In the genomic region with DNA sequence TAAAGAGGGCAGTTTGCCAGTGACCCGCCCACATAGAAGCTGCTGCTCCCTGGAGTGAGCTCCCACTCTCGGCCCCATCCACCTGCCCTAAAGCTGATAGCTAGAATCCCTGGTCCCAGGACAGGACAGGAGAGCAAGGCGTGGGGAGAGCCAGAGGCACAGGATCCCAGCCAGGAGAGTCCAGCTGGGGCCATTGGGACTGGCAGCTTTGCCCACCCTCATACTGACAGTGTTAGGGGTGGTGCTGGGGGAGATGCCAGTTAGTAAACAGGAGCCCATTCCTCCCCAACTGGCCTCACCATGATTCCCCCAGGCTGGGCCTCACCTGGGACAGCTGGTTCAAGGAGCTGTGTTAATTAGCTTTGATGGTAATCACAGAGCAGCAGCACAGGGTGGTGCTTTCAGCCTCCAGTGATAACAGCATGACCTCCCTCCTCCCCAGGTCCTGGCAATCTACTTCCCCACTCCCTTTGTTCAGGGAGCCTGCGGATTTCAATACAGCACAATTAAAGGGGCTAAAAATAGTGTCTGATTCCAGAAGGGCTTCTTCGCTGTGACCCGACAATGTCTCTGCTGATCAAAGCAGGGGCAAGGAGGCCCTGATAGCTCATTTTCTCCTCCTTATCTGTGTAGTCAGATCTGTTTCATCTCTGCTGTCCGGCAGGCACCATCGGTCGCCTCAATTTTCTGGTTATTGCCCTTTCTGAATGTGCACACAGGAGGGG, we compare ENCODE assay signal across 20 cellular contexts.
DNase-seq lines count a peak whose midpoint lies in the region; ATAC-seq lines count a peak whose summit lies in the region.
"Had no signal": no experiment of that assay in that cellular context is flagged by ENCODE, and none has a peak within 500 bp of the region (broad histone marks: within the 10 kb centered on the region; RNA-seq: fewer than 3 reads in every experiment).

No MANE protein-coding gene starts in this region.

- H3K27me3 Mint-ChIP-seq in naive thymus-derived CD8-positive, alpha-beta T cell, result peaks cover 2 to 16% (median 7%) of the 10 kb centered on the region in 5 donors
- H3K27me3 Mint-ChIP-seq: activated naive CD8-positive, alpha-beta T cell treated with anti-CD3 and anti-CD28 coated beads for 36 hours had no signal

- H3K4me1 Mint-ChIP-seq in naive thymus-derived CD8-positive, alpha-beta T cell, result peaks cover 18 to 31% (median 23%) of the 10 kb centered on the region in 4 donors
- peaks cover 21% of the 10 kb centered on the region for H3K4me1 Mint-ChIP-seq in stimulated activated effector memory CD8-positive, alpha-beta T cell treated with anti-CD3 and anti-CD28 coated beads, Interleukin-12 subunit alpha, Interleukin-12 subunit beta, amount 100 ng/mL, for 72 hours

- no peaks in the 10 kb centered on the region for H3K36me3 Mint-ChIP-seq in naive thymus-derived CD8-positive, alpha-beta T cell
- no peaks in the 10 kb centered on the region for H3K36me3 Mint-ChIP-seq in stimulated activated effector memory CD8-positive, alpha-beta T cell treated with anti-CD3 and anti-CD28 coated beads, Interleukin-12 subunit alpha, Interleukin-12 subunit beta, amount 100 ng/mL, for 72 hours
- H3K36me3 Mint-ChIP-seq: activated naive CD8-positive, alpha-beta T cell treated with anti-CD3 and anti-CD28 coated beads for 36 hours; mesothelial cell of epicardium had no signal

- no peak for ATAC-seq in naive thymus-derived CD8-positive, alpha-beta T cell
- no peak for ATAC-seq in stimulated activated effector memory CD8-positive, alpha-beta T cell treated with anti-CD3 and anti-CD28 coated beads, Interleukin-12 subunit alpha, Interleukin-12 subunit beta, amount 100 ng/mL, for 72 hours
- no peak for ATAC-seq in HG02763 (IDR thresholded peaks at IDR 0.05; ENCODE audit: unreplicated experiment)
- no peak for ATAC-seq in esophagus mucosa
- ATAC-seq: heart right ventricle, left lobe of liver had no signal

- POLR2A ChIA-PET in naive thymus-derived CD8-positive, alpha-beta T cell (lab: Charles Lee), result interaction anchor here (3.1 kb wide), 1 partner anchor 16 kb away, joined by 20 read pairs; no protein-coding TSS in a partner anchor

- peak; percentile 70 for DNase-seq in NCI-H82 (lab: John Stamatoyannopoulos, UW)
- DNase-seq in NCI-H82 treated with DMSO at 0.1 percent for 48 hours (lab: John Stamatoyannopoulos, UW; ENCODE audit: unreplicated experiment), result no peak
- peak; percentile 47 for DNase-seq in NCI-H2227 treated with DMSO at 0.1 percent for 48 hours (lab: John Stamatoyannopoulos, UW)
- no peak for DNase-seq in naive thymus-derived CD8-positive, alpha-beta T cell
- DNase-seq in stimulated activated effector memory CD8-positive, alpha-beta T cell treated with anti-CD3 and anti-CD28 coated beads, Interleukin-12 subunit alpha, Interleukin-12 subunit beta, amount 100 ng/mL, for 72 hours (ENCODE audit: low spot score in 2 of 2), result no peak
- DNase-seq in ecto neural progenitor cell (ENCODE audit: low spot score), result no peak
- DNase-seq: activated naive CD8-positive, alpha-beta T cell treated with anti-CD3 and anti-CD28 coated beads for 36 hours; cerebellar nuclear complex; foreskin fibroblast; heart right ventricle; NCI-H1417 treated with DMSO at 0.1 percent for 48 hours; NCI-H2107; NCI-H526 treated with DMSO at 0.1 percent for 48 hours; sigmoid colon; trophoblast cell; WERI-Rb-1 had no signal

- H3K27ac Mint-ChIP-seq in naive thymus-derived CD8-positive, alpha-beta T cell, result peak overlapping the region in 2 of 10 donors; percentile 80 to 83
- no peak overlapping the region for H3K27ac Mint-ChIP-seq in stimulated activated effector memory CD8-positive, alpha-beta T cell treated with anti-CD3 and anti-CD28 coated beads, Interleukin-12 subunit alpha, Interleukin-12 subunit beta, amount 100 ng/mL, for 72 hours
- H3K27ac Mint-ChIP-seq: activated naive CD8-positive, alpha-beta T cell treated with anti-CD3 and anti-CD28 coated beads for 36 hours; mesothelial cell of epicardium had no signal

- peak overlapping the region in 6 of 10 donors; percentile 47 to 95 (median 70) for H3K4me3 Mint-ChIP-seq in naive thymus-derived CD8-positive, alpha-beta T cell
- peak overlapping the region; percentile 92 for H3K4me3 Mint-ChIP-seq in stimulated activated effector memory CD8-positive, alpha-beta T cell treated with anti-CD3 and anti-CD28 coated beads, Interleukin-12 subunit alpha, Interleukin-12 subunit beta, amount 100 ng/mL, for 72 hours
- H3K4me3 Mint-ChIP-seq: activated naive CD8-positive, alpha-beta T cell treated with anti-CD3 and anti-CD28 coated beads for 36 hours; mesothelial cell of epicardium had no signal

- no peaks in the 10 kb centered on the region for H3K9me3 Mint-ChIP-seq in naive thymus-derived CD8-positive, alpha-beta T cell
- no peaks in the 10 kb centered on the region for H3K9me3 Mint-ChIP-seq in stimulated activated effector memory CD8-positive, alpha-beta T cell treated with anti-CD3 and anti-CD28 coated beads, Interleukin-12 subunit alpha, Interleukin-12 subunit beta, amount 100 ng/mL, for 72 hours
- H3K9me3 Mint-ChIP-seq: activated naive CD8-positive, alpha-beta T cell treated with anti-CD3 and anti-CD28 coated beads for 36 hours; mesothelial cell of epicardium had no signal

Comparison
In these comparisons a context has a peak if more than half of its experiments do, and no peak if none do; other contexts are left out.
1. DNase-seq: peak in NCI-H82 (single experiment) and NCI-H2227 treated with DMSO at 0.1 percent for 48 hours (single experiment); none in NCI-H82 treated with DMSO at 0.1 percent for 48 hours (single experiment), naive thymus-derived CD8-positive, alpha-beta T cell (0 of 10), stimulated activated effector memory CD8-positive, alpha-beta T cell treated with anti-CD3 and anti-CD28 coated beads, Interleukin-12 subunit alpha, Interleukin-12 subunit beta, amount 100 ng/mL, for 72 hours (0 of 2) and ecto neural progenitor cell (single experiment).